9 cellular contexts compared by ENCODE assay signal in the genomic region with DNA sequence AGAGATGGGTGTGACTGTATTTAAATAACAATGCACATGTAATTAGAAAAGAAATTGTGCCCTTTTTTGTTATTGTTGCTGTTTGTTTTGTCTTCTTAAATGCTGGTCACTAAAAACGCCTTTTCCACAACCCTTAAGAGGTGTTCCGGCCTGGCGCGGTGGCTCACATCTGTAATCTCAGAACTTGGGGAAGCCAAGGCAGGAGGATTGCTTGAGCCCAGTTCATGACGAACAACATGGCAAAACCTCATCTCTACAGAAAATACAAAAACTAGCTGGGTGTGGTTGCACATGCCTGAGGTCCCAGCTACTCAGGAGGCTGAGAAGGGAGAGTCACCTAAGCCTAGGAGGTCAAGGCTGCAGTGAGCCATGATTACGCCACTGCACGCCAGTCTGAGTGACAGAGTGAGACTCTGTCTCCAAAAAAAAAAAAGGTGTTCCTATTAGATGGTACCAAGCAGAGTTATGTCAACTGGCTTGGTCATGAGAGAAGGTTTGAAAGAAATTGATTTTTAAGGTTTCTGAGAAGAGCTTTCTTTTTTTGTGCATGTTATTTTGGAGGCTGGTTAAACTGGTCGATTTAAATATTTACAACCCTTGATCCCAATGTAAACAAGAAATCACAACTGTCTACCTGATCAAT. TPM values are rescaled to one million over a fixed set of nuclear protein-coding genes. Genes with fewer than 3 reads are reported as not detected.
DNase-seq lines count a peak whose midpoint lies in the region; ATAC-seq, FAIRE-seq and TF ChIP-seq lines count a peak whose summit lies in the region.
"Had no signal": no experiment of that assay in that cellular context is flagged by ENCODE, and none has a peak within 500 bp of the region (broad histone marks: within the 10 kb centered on the region; RNA-seq: fewer than 3 reads in every experiment).

No MANE protein-coding gene starts in this region.

- TF ChIP-seq CTCF in GM12865 (IDR thresholded peaks at IDR 0.05; ENCODE audit: insufficient read depth, low read depth, low read length, missing control alignments) (no peak), epithelial cell of esophagus (IDR thresholded peaks at IDR 0.05; ENCODE audit: insufficient read depth, low read depth, low read length, missing control alignments) (no peak), progenitor cell of endocrine pancreas (IDR thresholded peaks at IDR 0.05; ENCODE audit: unreplicated experiment) (no peak)

- peak; percentile 50 for DNase-seq in GM12865 (ENCODE audit: low read depth)
- DNase-seq in RPMI8226 = peak; percentile 39
- peak; percentile 61 for DNase-seq in epithelial cell of esophagus (ENCODE audit: low read depth)
- no peak for DNase-seq in progenitor cell of endocrine pancreas (ENCODE audit: low spot score, unreplicated experiment)
- DNase-seq in NCI-H748 (lab: John Stamatoyannopoulos, UW; ENCODE audit: unreplicated experiment) = no peak
- no peak for DNase-seq in HTR-8/SVneo (ENCODE audit: insufficient read length, low spot score)
- DNase-seq: NCI-H1694 had no signal

- no peaks in the 10 kb centered on the region for H3K36me3 Mint-ChIP-seq in progenitor cell of endocrine pancreas (ENCODE audit: insufficient read depth)

- no peak for FAIRE-seq in HTR-8/SVneo (lab: Jason Lieb, UNC)

- peaks cover 47% of the 10 kb centered on the region for H3K4me1 Mint-ChIP-seq in progenitor cell of endocrine pancreas (ENCODE audit: low read depth)

- no peaks in the 10 kb centered on the region for H3K27me3 Mint-ChIP-seq in progenitor cell of endocrine pancreas

- peak overlapping the region; percentile 97 for H3K27ac Mint-ChIP-seq in progenitor cell of endocrine pancreas

- H3K4me3 ChIP-seq in GM12865 (ENCODE audit: low read depth, low read length) = peak overlapping the region; percentile 99
- H3K4me3 ChIP-seq in epithelial cell of esophagus (ENCODE audit: low read length) = no peak overlapping the region

- ATAC-seq in HG02623 (IDR thresholded peaks at IDR 0.05; ENCODE audit: unreplicated experiment) = no peak
- no peak for ATAC-seq in HG03439 (IDR thresholded peaks at IDR 0.05; ENCODE audit: unreplicated experiment)

- H3K4me3 Mint-ChIP-seq in progenitor cell of endocrine pancreas (ENCODE audit: low read depth) = peak overlapping the region; percentile 94

- H3K9me3 Mint-ChIP-seq in progenitor cell of endocrine pancreas (ENCODE audit: low read depth) = no peaks in the 10 kb centered on the region

RNA-seq across cellular contexts. Expression of a gene that starts 23.5 kb away (rescaled TPM):
- 34.0 and 35.2 TPM in 2 replicates for total RNA-seq in progenitor cell of endocrine pancreas

RNA-seq across cellular contexts. Expression of a gene that starts 32.6 kb away (rescaled TPM):
- 16.0 and 18.8 TPM in 2 replicates for total RNA-seq in progenitor cell of endocrine pancreas

RNA-seq across cellular contexts. Expression of a gene that starts 34.4 kb away (rescaled TPM):
- not detected in 2 replicates for total RNA-seq in progenitor cell of endocrine pancreas

RNA-seq across cellular contexts. Expression of a gene that starts 55.1 kb away (rescaled TPM):
- 18.1 and 19.5 TPM in 2 replicates for total RNA-seq in progenitor cell of endocrine pancreas

Comparison
In these comparisons a context has a peak if more than half of its experiments do, and no peak if none do; other contexts are left out.
1. DNase-seq: peak in GM12865 (single experiment), RPMI8226 (single experiment) and epithelial cell of esophagus (single experiment); none in progenitor cell of endocrine pancreas (single experiment), NCI-H748 (single experiment) and HTR-8/SVneo (single experiment).